25 cellular contexts compared by ENCODE assay signal in genomic region chr18:68282232-68282631, GRCh38.
A peak's percentile ranks its signal among the peaks of the same experiment; 100 is the strongest.
DNase-seq lines count a peak whose midpoint lies in the region; ATAC-seq, FAIRE-seq and TF ChIP-seq lines count a peak whose summit lies in the region.
"Had no signal": no experiment of that assay in that cellular context is flagged by ENCODE, and none has a peak within 500 bp of the region (broad histone marks: within the 10 kb centered on the region; RNA-seq: fewer than 3 reads in every experiment).

No MANE protein-coding gene starts in this region.

- no peak overlapping the region for H3K4me3 ChIP-seq in smooth muscle cell
- H3K4me3 ChIP-seq: BLaER1, GM12878 had no signal

- no peaks in the 10 kb centered on the region for H3K4me1 ChIP-seq in smooth muscle cell (ENCODE audit: low read depth)
- H3K4me1 ChIP-seq: BE2C, BLaER1 had no signal

- no peak overlapping the region for H2AFZ ChIP-seq in smooth muscle cell (ENCODE audit: low read depth)

- no peaks in the 10 kb centered on the region for H3F3A ChIP-seq in smooth muscle cell (ENCODE audit: low read depth)

- ATAC-seq in SK-N-SH treated with all-trans-retinoic acid at 6 μM for 48 hours (peak; percentile 84), GM21381 (IDR thresholded peaks at IDR 0.05; ENCODE audit: unreplicated experiment) (no peak)
- ATAC-seq: GM12878 had no signal

- H3K79me2 ChIP-seq in smooth muscle cell (ENCODE audit: low read depth): no peaks in the 10 kb centered on the region

- no peak for TF ChIP-seq CTCF in smooth muscle cell (IDR thresholded peaks at IDR 0.05; ENCODE audit: borderline replicate concordance, insufficient read depth, poor library complexity, severe bottlenecking)

- no peaks in the 10 kb centered on the region for H3K36me3 ChIP-seq in smooth muscle cell (ENCODE audit: low read depth)
- H3K36me3 ChIP-seq: BE2C, BLaER1 had no signal

- H3K9me3 ChIP-seq in smooth muscle cell (replicated peaks; ENCODE audit: low read depth): no peaks in the 10 kb centered on the region
- H3K9me3 ChIP-seq: BE2C, BLaER1 had no signal

- FAIRE-seq in A204.1 (lab: Jason Lieb, UNC) (peak; percentile 47), frontal cortex (lab: Jason Lieb, UNC) (peak; percentile 8)
- FAIRE-seq: GM12878, GM12892, GM18507 had no signal

- no peak for DNase-seq in frontal cortex (ENCODE audit: low spot score in 2 of 2)
- no peak for DNase-seq in NCI-H2196 treated with DMSO at 0.1 percent for 48 hours (lab: John Stamatoyannopoulos, UW; ENCODE audit: unreplicated experiment)
- DNase-seq in smooth muscle cell (lab: John Stamatoyannopoulos, UW; ENCODE audit: unreplicated experiment): no peak
- DNase-seq: ACHN; BE2C; C1 segment of cervical spinal cord; CD4-positive, alpha-beta memory T cell; CD4-positive, CD25-positive, alpha-beta regulatory T cell; CD8-positive, alpha-beta memory T cell; COR-L47; DMS 273 treated with DMSO at 0.1 percent for 48 hours; DMS153; DMS53; DMS79; DND-41; EL; GDM1 had no signal

- no peaks in the 10 kb centered on the region for H4K20me1 ChIP-seq in smooth muscle cell (ENCODE audit: low read depth)
- H4K20me1 ChIP-seq: BLaER1 had no signal

- H3K4me2 ChIP-seq in smooth muscle cell: no peak overlapping the region
- H3K4me2 ChIP-seq: BLaER1 had no signal

- no peak overlapping the region for H3K27ac ChIP-seq in smooth muscle cell (ENCODE audit: low read depth)
- H3K27ac ChIP-seq: 22Rv1, BLaER1 had no signal

- 89% methylated on average over 2 of the region's 2 CpGs for WGBS in smooth muscle cell (ENCODE audit: low lambda C conversion rate)

- no peak overlapping the region for H3K9ac ChIP-seq in smooth muscle cell (ENCODE audit: low read depth)
- H3K9ac ChIP-seq: BLaER1 had no signal

- no peaks in the 10 kb centered on the region for H3K27me3 ChIP-seq in smooth muscle cell (ENCODE audit: low read depth)
- H3K27me3 ChIP-seq: BE2C, BLaER1 had no signal

TF ChIP-seq in SK-N-SH treated with all-trans-retinoic acid at 6 μM for 48 hours, 23 proteins besides CTCF, POLR2A, EP300 and RAD21:
- no peak for TF ChIP-seq PATZ1 (CRISPR knock-in tag; IDR thresholded peaks at IDR 0.05; ENCODE audit: borderline replicate concordance)
- TF ChIP-seq ZNF8 (CRISPR knock-in tag; IDR thresholded peaks at IDR 0.05): no peak
- no peak for TF ChIP-seq ZFP30 (CRISPR knock-in tag; IDR thresholded peaks at IDR 0.05)
- TF ChIP-seq ZNF565 (CRISPR knock-in tag; conservative IDR thresholded peaks at IDR 0.05; ENCODE audit: low read depth): no peak
- TF ChIP-seq BACH2 (CRISPR knock-in tag; IDR thresholded peaks at IDR 0.05; ENCODE audit: borderline replicate concordance): no peak
- TF ChIP-seq ZC3H10 (CRISPR knock-in tag; IDR thresholded peaks at IDR 0.05): peak; percentile 87
- TF ChIP-seq ZFP3 (CRISPR knock-in tag; IDR thresholded peaks at IDR 0.05): no peak
- TF ChIP-seq PPARA (CRISPR knock-in tag; IDR thresholded peaks at IDR 0.05; ENCODE audit: borderline replicate concordance): no peak
- no peak for TF ChIP-seq ISL1 (CRISPR knock-in tag; IDR thresholded peaks at IDR 0.05)
- no peak for TF ChIP-seq SNAI2 (CRISPR knock-in tag; IDR thresholded peaks at IDR 0.05)
- no peak for TF ChIP-seq TSHZ2 (CRISPR knock-in tag; IDR thresholded peaks at IDR 0.05)
- TF ChIP-seq RARB (CRISPR knock-in tag; IDR thresholded peaks at IDR 0.05): 0 out of 2 replicates have a peak, but pooled peaks have one; percentile 37
- TF ChIP-seq POU6F1 (CRISPR knock-in tag; IDR thresholded peaks at IDR 0.05; ENCODE audit: borderline replicate concordance, low read depth): no peak
- no peak for TF ChIP-seq CSDC2 (CRISPR knock-in tag; IDR thresholded peaks at IDR 0.05)
- TF ChIP-seq TOX (CRISPR knock-in tag; IDR thresholded peaks at IDR 0.05; ENCODE audit: borderline replicate concordance): peak; percentile 91
- no peak for TF ChIP-seq GLIS3 (CRISPR knock-in tag; IDR thresholded peaks at IDR 0.05)
- TF ChIP-seq TCF4 (CRISPR knock-in tag; IDR thresholded peaks at IDR 0.05; ENCODE audit: borderline replicate concordance): no peak
- TF ChIP-seq ARNTL (CRISPR knock-in tag; IDR thresholded peaks at IDR 0.05; ENCODE audit: borderline replicate concordance, low read depth): no peak
